Comparison of ENCODE assay signal across 20 cellular contexts in the genomic region with DNA sequence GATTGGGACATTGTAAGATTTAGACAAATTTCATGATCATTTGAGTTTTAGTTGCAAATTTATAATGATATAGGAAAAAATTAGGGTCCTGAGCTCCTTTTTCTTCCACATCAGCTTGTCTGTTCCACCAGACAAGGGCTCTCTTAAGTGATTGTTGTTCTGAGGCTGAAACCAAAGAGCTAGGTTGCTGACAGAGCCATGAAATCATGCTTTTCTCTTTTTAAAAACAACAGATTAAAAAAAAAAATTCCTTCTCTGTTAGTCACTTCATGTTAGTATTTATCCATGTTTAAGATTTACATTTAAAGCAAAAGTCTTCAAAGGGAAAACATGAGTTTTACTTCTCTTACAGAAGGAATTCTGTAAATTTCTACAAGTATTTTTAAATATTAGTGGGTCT. TPM values are rescaled to one million over a fixed set of nuclear protein-coding genes. Genes with fewer than 3 reads are reported as not detected.
DNase-seq lines count a peak whose midpoint lies in the region; ATAC-seq and TF ChIP-seq lines count a peak whose summit lies in the region.
"Had no signal": no experiment of that assay in that cellular context is flagged by ENCODE, and none has a peak within 500 bp of the region (broad histone marks: within the 10 kb centered on the region; RNA-seq: fewer than 3 reads in every experiment).

No MANE protein-coding gene starts in this region.

- H2AFZ ChIP-seq in mammary epithelial cell (ENCODE audit: low read depth, low read length) = no peak overlapping the region

- H3K4me1 Mint-ChIP-seq in MCF 10A (ENCODE audit: insufficient read depth, unreplicated experiment) (no peaks in the 10 kb centered on the region), WTC11 (peaks cover 3% of the 10 kb centered on the region)

- H3K4me3 ChIP-seq in mammary epithelial cell (replicated peaks in 1 of 3; ENCODE audit: insufficient read depth in 1 of 3, low read depth in 2 of 3, low read length in 3 of 3) (no peak overlapping the region), astrocyte of the spinal cord (ENCODE audit: low read depth, low read length) (no peak overlapping the region), foreskin fibroblast (ENCODE audit: low read depth in 1 of 2, low read length in 2 of 2) (no peak overlapping the region), adrenal gland (no peak overlapping the region)
- H3K4me3 ChIP-seq: breast epithelium, HAP-1 had no signal

- H3K79me2 ChIP-seq in mammary epithelial cell (ENCODE audit: insufficient read depth, low read length) = peaks cover 3% of the 10 kb centered on the region

- H3K27ac ChIP-seq in mammary epithelial cell (ENCODE audit: insufficient read depth, low read depth, low read length) = peak overlapping the region; percentile 22
- H3K27ac ChIP-seq in adrenal gland = no peak overlapping the region
- H3K27ac ChIP-seq: breast epithelium had no signal

- H3K9me3 ChIP-seq in mammary epithelial cell (replicated peaks; ENCODE audit: insufficient read depth, low read length) (no peaks in the 10 kb centered on the region), adrenal gland (replicated peaks in 1 of 3) (no peaks in the 10 kb centered on the region)
- H3K9me3 ChIP-seq: breast epithelium, HAP-1 had no signal

- BruUV-seq in mammary epithelial cell (replicated peaks; lab: Mats Ljungman, UMichigan) (no TSS peak), MCF 10A (replicated peaks; lab: Mats Ljungman, UMichigan) (no TSS peak)

- in situ Hi-C loops in mammary epithelial cell (cut with MboI; ENCODE audit: low sequenced_read_pairs in 2 of 2) = no loop called here
- in situ Hi-C loops in astrocyte of the spinal cord (cut with HindIII; ENCODE audit: low sequenced_read_pairs) = no loop called here

- DNase-seq in mammary epithelial cell = no peak
- DNase-seq in MCF 10A (ENCODE audit: unreplicated experiment) = no peak
- peak; percentile 65 for DNase-seq in astrocyte of the spinal cord (ENCODE audit: low read depth, low spot score)
- peak; percentile 27 to 65 for DNase-seq in foreskin fibroblast
- no peak for DNase-seq in adrenal gland
- no peak for DNase-seq in SW 1271 (lab: John Stamatoyannopoulos, UW)
- no peak for DNase-seq in Kasumi-1 (lab: John Stamatoyannopoulos, UW)
- DNase-seq in WTC11 (ENCODE audit: low spot score) = no peak
- DNase-seq: activated CD4-positive, alpha-beta T cell treated with anti-CD3 and anti-CD28 coated beads, Interleukin-2, amount 50 U/mL, for 48 hours; activated naive CD4-positive, alpha-beta T cell treated with anti-CD3 and anti-CD28 coated beads, Interleukin-2, amount 50 U/mL, for 16 hours; CD4-positive, alpha-beta T cell; DMS79; Karpas-422; NCI-H1417 treated with DMSO at 0.1 percent for 48 hours; NCI-H2171 treated with DMSO at 0.1 percent for 48 hours; posterior cingulate gyrus; stimulated activated naive CD4-positive, alpha-beta T cell; trophoblast cell had no signal

- H3K27ac Mint-ChIP-seq in MCF 10A (ENCODE audit: low read depth, unreplicated experiment) (no peak overlapping the region), WTC11 (no peak overlapping the region)
- H3K27ac Mint-ChIP-seq: CD4-positive, alpha-beta T cell had no signal

- ATAC-seq in WTC11 = no peak

- CTCF ChIA-PET in mammary epithelial cell (lab: Charles Lee; ENCODE audit: low non-redundant PET) (no interaction called here), MCF 10A (lab: Yijun Ruan, JAX) (interaction anchor here (0.7 to 0.8 kb wide), 2 partner anchors 9 to 153 kb away, joined by 3 read pairs; no protein-coding TSS in a partner anchor), WTC11 (lab: Charles Lee) (no interaction called here)

- H3K27me3 ChIP-seq in mammary epithelial cell (ENCODE audit: insufficient read depth, low read length) = no peaks in the 10 kb centered on the region
- H3K27me3 ChIP-seq in adrenal gland = no peaks in the 10 kb centered on the region
- H3K27me3 ChIP-seq: breast epithelium had no signal

- H3K9me3 Mint-ChIP-seq in MCF 10A (ENCODE audit: unreplicated experiment) (peaks cover 19% of the 10 kb centered on the region), WTC11 (no peaks in the 10 kb centered on the region)
- H3K9me3 Mint-ChIP-seq: CD4-positive, alpha-beta T cell had no signal

- no peaks in the 10 kb centered on the region for H4K20me1 ChIP-seq in mammary epithelial cell (ENCODE audit: insufficient read depth, low read length)

- H3K4me3 Mint-ChIP-seq in MCF 10A (ENCODE audit: unreplicated experiment) (no peak overlapping the region), WTC11 (no peak overlapping the region)
- H3K4me3 Mint-ChIP-seq: CD4-positive, alpha-beta T cell had no signal

- H3K9ac ChIP-seq in mammary epithelial cell (ENCODE audit: insufficient read depth, low read length) = no peak overlapping the region

- TF ChIP-seq POLR2A in adrenal gland (IDR thresholded peaks at IDR 0.05) = no peak

- H3K36me3 ChIP-seq in mammary epithelial cell (ENCODE audit: insufficient read depth, low read length) = peaks cover 31% of the 10 kb centered on the region
- H3K36me3 ChIP-seq in adrenal gland (replicated peaks in 1 of 2) = peaks cover 0 to 11% of the 10 kb centered on the region in 2 donors

- no peaks in the 10 kb centered on the region for H3K27me3 Mint-ChIP-seq in MCF 10A (ENCODE audit: insufficient read depth, unreplicated experiment)
- H3K27me3 Mint-ChIP-seq in WTC11 (ENCODE audit: low read depth) = no peaks in the 10 kb centered on the region
- H3K27me3 Mint-ChIP-seq: CD4-positive, alpha-beta T cell had no signal

- dilution Hi-C loops in mammary epithelial cell (cut with HindIII; ENCODE audit: low sequenced_read_pairs) = no loop called here

- POLR2A ChIA-PET in MCF 10A (lab: Yijun Ruan, JAX) = interaction anchor here (0.8 kb wide), 1 partner anchor 56 kb away, joined by 3 read pairs; no protein-coding TSS in a partner anchor
- POLR2A ChIA-PET in WTC11 (lab: Charles Lee) = interaction anchor here (0.6 kb wide), 1 partner anchor 14 kb away, joined by 8 read pairs; no protein-coding TSS in a partner anchor

- intact Hi-C loops in mammary epithelial cell (cut with micrococcal nuclease) (no loop called here), MCF 10A (cut with micrococcal nuclease) (no loop called here), adrenal gland (cut with DNase I) (no loop called here)

- TF ChIP-seq CTCF in mammary epithelial cell (conservative IDR thresholded peaks at IDR 0.05 in 1 of 2, IDR thresholded peaks at IDR 0.05 in 1 of 2; ENCODE audit: extremely low read depth in 1 of 2, insufficient read depth in 1 of 2, low read depth in 1 of 2, low read length in 2 of 2) = no peak
- TF ChIP-seq CTCF in MCF 10A (IDR thresholded peaks at IDR 0.05; ENCODE audit: unreplicated experiment) = no peak
- no peak for TF ChIP-seq CTCF in astrocyte of the spinal cord (IDR thresholded peaks at IDR 0.05; ENCODE audit: low read depth, low read length)
- TF ChIP-seq CTCF in foreskin fibroblast (IDR thresholded peaks at IDR 0.05; ENCODE audit: low read depth, low read length) = no peak
- no peak for TF ChIP-seq CTCF in adrenal gland (IDR thresholded peaks at IDR 0.05)
- TF ChIP-seq CTCF in WTC11 (IDR thresholded peaks at IDR 0.05) = no peak

- H3K36me3 Mint-ChIP-seq in MCF 10A (ENCODE audit: insufficient read depth, unreplicated experiment) (peaks cover 19% of the 10 kb centered on the region), WTC11 (peaks cover 26% of the 10 kb centered on the region)

- H3K4me1 ChIP-seq in mammary epithelial cell (ENCODE audit: insufficient read depth, low read length) (no peaks in the 10 kb centered on the region), adrenal gland (replicated peaks in 1 of 2) (no peaks in the 10 kb centered on the region)
- H3K4me1 ChIP-seq: breast epithelium had no signal

- H3K4me2 ChIP-seq in mammary epithelial cell (ENCODE audit: insufficient read depth, low read depth, low read length) = no peak overlapping the region

TF ChIP-seq in WTC11, 78 proteins besides CTCF, POLR2A, EP300 and RAD21 (continues in another document):
- TF ChIP-seq, protein P1, sequence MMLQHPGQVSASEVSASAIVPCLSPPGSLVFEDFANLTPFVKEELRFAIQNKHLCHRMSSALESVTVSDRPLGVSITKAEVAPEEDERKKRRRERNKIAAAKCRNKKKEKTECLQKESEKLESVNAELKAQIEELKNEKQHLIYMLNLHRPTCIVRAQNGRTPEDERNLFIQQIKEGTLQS (CRISPR knock-in tag; conservative IDR thresholded peaks at IDR 0.05) = no peak
- TF ChIP-seq NFE2L1 (CRISPR knock-in tag; IDR thresholded peaks at IDR 0.05) (no peak), KAT7 (CRISPR knock-in tag; IDR thresholded peaks at IDR 0.05; ENCODE audit: borderline replicate concordance) (no peak), TCF7 (CRISPR knock-in tag; IDR thresholded peaks at IDR 0.05; ENCODE audit: low read depth) (no peak), ZNF416 (CRISPR knock-in tag; IDR thresholded peaks at IDR 0.05) (no peak), ETV6 (CRISPR knock-in tag; IDR thresholded peaks at IDR 0.05) (no peak), RELA (CRISPR knock-in tag; IDR thresholded peaks at IDR 0.05; ENCODE audit: borderline replicate concordance) (no peak), EMX1 (CRISPR knock-in tag; IDR thresholded peaks at IDR 0.05) (no peak), ZNF317 (CRISPR knock-in tag; IDR thresholded peaks at IDR 0.05; ENCODE audit: borderline replicate concordance, low read depth) (no peak)
- TF ChIP-seq, protein P2, sequence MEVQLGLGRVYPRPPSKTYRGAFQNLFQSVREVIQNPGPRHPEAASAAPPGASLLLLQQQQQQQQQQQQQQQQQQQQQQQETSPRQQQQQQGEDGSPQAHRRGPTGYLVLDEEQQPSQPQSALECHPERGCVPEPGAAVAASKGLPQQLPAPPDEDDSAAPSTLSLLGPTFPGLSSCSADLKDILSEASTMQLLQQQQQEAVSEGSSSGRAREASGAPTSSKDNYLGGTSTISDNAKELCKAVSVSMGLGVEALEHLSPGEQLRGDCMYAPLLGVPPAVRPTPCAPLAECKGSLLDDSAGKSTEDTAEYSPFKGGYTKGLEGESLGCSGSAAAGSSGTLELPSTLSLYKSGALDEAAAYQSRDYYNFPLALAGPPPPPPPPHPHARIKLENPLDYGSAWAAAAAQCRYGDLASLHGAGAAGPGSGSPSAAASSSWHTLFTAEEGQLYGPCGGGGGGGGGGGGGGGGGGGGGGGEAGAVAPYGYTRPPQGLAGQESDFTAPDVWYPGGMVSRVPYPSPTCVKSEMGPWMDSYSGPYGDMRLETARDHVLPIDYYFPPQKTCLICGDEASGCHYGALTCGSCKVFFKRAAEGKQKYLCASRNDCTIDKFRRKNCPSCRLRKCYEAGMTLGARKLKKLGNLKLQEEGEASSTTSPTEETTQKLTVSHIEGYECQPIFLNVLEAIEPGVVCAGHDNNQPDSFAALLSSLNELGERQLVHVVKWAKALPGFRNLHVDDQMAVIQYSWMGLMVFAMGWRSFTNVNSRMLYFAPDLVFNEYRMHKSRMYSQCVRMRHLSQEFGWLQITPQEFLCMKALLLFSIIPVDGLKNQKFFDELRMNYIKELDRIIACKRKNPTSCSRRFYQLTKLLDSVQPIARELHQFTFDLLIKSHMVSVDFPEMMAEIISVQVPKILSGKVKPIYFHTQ (CRISPR knock-in tag; IDR thresholded peaks at IDR 0.05) = no peak

RNA-seq across cellular contexts. Expression of a gene that starts 56.8 kb away (rescaled TPM):
- 100 to 1,000 TPM; 111 to 116 TPM for total RNA-seq in mammary epithelial cell
- 72.5 TPM for polyA plus RNA-seq in mammary epithelial cell
- 93.4 TPM for polyA minus RNA-seq in mammary epithelial cell
- total RNA-seq in MCF 10A (2022) = 52.7 and 61.0 TPM in 2 replicates
- total RNA-seq in adrenal gland = 10 to 100 TPM; 51.1 to 78.6 (median 58.4) TPM
- polyA plus RNA-seq in adrenal gland = 10 to 100 TPM; 26.7 to 71.0 (median 27.6) TPM
- total RNA-seq in WTC11 (2021) = 62.5 to 68.4 TPM (median 67.0 TPM) in 3 replicates

Comparison
In these comparisons a context has a peak if more than half of its experiments do, and no peak if none do; other contexts are left out.
1. DNase-seq: peak in astrocyte of the spinal cord (single experiment) and foreskin fibroblast (2 of 2); none in mammary epithelial cell (single experiment), MCF 10A (single experiment), adrenal gland (0 of 7), SW 1271 (0 of 2), Kasumi-1 (0 of 2) and WTC11 (single experiment).